In the genomic region with DNA sequence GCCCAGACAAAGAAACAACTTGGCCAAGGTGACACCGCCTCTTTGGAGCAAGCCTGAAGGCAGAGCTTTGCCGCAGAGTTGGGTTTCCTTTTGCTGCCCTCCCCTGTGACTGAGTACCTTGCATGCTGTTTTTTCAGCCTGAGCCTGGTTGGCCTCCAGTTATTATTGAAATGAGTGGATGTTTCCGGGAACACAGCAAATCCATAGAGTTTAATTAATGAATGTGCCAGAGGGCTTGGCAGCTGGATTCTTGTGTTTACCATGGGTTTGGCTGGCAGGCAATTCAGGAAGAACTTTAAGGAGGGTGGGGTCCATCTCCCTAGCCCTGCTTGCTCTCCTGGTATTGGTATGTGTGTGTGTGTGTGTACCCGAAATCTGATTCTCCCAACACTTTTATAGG, we compare ENCODE assay signal across 12 cellular contexts.
DNase-seq lines count a peak whose midpoint lies in the region; ATAC-seq lines count a peak whose summit lies in the region.
"Had no signal": no experiment of that assay in that cellular context is flagged by ENCODE, and none has a peak within 500 bp of the region (broad histone marks: within the 10 kb centered on the region; RNA-seq: fewer than 3 reads in every experiment).

No MANE protein-coding gene starts in this region.

- DNase-seq in DMS153 treated with DMSO at 0.1 percent for 48 hours (lab: John Stamatoyannopoulos, UW; ENCODE audit: unreplicated experiment) (peak; percentile 77), NCI-H2196 treated with DMSO at 0.1 percent for 48 hours (lab: John Stamatoyannopoulos, UW; ENCODE audit: unreplicated experiment) (peak; percentile 29), pons (ENCODE audit: low spot score) (peak; percentile 30), CD1c-positive myeloid dendritic cell (ENCODE audit: extremely low spot score) (no peak)
- DNase-seq in stimulated activated CD4-positive, alpha-beta T cell treated with anti-CD3 and anti-CD28 coated beads, Interleukin-2, amount 100 ng/mL, for 48 hours, result no peak
- DNase-seq: activated CD4-positive, alpha-beta T cell treated with anti-CD3 and anti-CD28 coated beads, Interleukin-2, amount 50 U/mL, for 1 hour; activated effector memory CD4-positive, alpha-beta T cell treated with anti-CD3 and anti-CD28 coated beads, Interleukin-2, amount 50 U/mL, for 16 hours; GOT3; NCI-H226 had no signal

- peak; percentile 83 for ATAC-seq in esophagus mucosa
- ATAC-seq in GM18907 (IDR thresholded peaks at IDR 0.05; ENCODE audit: unreplicated experiment), result no peak
- ATAC-seq in GM21381 (IDR thresholded peaks at IDR 0.05; ENCODE audit: unreplicated experiment), result no peak

Comparison
In these comparisons a context has a peak if more than half of its experiments do, and no peak if none do; other contexts are left out.
1. DNase-seq: peak in DMS153 treated with DMSO at 0.1 percent for 48 hours (single experiment), NCI-H2196 treated with DMSO at 0.1 percent for 48 hours (single experiment) and pons (single experiment); none in stimulated activated CD4-positive, alpha-beta T cell treated with anti-CD3 and anti-CD28 coated beads, Interleukin-2, amount 100 ng/mL, for 48 hours (0 of 2) and CD1c-positive myeloid dendritic cell (single experiment).